Comparison of ENCODE assay signal across 1 cellular context in the genomic region with DNA sequence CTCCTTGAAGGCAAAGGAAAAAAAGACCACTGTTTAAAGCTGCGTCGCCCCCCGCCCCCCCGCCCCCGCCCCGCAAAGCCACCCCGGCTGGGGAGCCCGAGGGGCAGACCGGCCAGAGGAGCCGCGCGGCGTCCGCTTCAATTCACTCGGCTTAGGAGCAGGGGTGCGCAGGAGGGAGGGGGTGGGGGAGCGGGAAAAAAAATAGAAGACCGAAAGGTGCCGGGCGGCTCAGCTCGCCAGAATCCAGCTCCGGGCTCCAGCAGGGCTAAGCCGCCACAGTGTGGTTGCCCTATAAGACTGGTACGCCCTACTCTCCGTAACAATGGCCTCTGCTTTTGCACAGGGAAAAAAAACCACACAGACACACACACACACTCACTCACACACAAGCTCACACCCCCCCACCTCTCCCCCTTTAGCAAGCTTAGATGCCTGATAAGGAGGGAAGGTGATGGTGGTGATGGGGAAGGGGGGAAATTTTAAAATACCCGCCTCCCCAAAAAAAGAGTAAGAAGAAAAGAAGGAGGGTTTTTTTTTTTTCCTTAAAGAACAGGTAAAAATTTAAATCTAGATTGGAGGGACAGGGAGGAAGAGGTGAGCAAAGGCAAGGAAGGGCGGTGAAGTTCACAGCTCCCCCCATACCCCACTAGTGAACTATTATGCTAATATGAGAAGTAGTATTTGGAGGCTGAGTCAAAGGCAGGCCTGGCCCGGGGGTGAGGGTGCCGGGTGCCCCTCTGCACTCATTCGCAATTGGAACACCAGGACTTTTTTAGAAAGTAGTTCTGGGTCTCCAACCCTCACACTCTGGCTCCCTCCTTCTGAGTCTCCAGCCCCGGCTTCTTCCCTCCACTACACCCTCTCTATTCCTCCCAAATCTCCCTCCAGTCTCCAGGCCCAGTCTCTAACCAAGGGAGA.
TF ChIP-seq lines count a peak whose summit lies in the region.

No MANE protein-coding gene starts in this region.

TF ChIP-seq in HepG2, 621 proteins besides CTCF, POLR2A, EP300 and RAD21:
- TF ChIP-seq, protein P1, sequence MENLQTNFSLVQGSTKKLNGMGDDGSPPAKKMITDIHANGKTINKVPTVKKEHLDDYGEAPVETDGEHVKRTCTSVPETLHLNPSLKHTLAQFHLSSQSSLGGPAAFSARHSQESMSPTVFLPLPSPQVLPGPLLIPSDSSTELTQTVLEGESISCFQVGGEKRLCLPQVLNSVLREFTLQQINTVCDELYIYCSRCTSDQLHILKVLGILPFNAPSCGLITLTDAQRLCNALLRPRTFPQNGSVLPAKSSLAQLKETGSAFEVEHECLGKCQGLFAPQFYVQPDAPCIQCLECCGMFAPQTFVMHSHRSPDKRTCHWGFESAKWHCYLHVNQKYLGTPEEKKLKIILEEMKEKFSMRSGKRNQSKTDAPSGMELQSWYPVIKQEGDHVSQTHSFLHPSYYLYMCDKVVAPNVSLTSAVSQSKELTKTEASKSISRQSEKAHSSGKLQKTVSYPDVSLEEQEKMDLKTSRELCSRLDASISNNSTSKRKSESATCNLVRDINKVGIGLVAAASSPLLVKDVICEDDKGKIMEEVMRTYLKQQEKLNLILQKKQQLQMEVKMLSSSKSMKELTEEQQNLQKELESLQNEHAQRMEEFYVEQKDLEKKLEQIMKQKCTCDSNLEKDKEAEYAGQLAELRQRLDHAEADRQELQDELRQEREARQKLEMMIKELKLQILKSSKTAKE (CRISPR knock-in tag; IDR thresholded peaks at IDR 0.05; ENCODE audit: borderline replicate concordance) = no peak
- TF ChIP-seq EZH2 (conservative IDR thresholded peaks at IDR 0.05; ENCODE audit: low read depth, low read length) = peak; percentile 83; the same call in 1 of the 2 replicates
